Comparison of ENCODE assay signal across 19 cellular contexts in genomic region chr16:70463235-70463634, GRCh38.
"Had no signal": no experiment of that assay in that cellular context is flagged by ENCODE, and none has a peak within 500 bp of the region (broad histone marks: within the 10 kb centered on the region; RNA-seq: fewer than 3 reads in every experiment).

No MANE protein-coding gene starts in this region.

- H3K9me3 ChIP-seq: SK-N-SH had no signal

- DNase-seq: KBM-7, NCI-H1092, NCI-H1105 treated with DMSO at 0.1 percent for 48 hours, NCI-H1417 treated with DMSO at 0.1 percent for 48 hours, NCI-H146, NCI-H1694 treated with DMSO at 0.1 percent for 48 hours, NCI-H1930, NCI-H2081, NCI-H2107, NCI-H2227 treated with DMSO at 0.1 percent for 48 hours, NCI-H524, NCI-H526 treated with DMSO at 0.1 percent for 48 hours, NCI-H748 treated with DMSO at 0.1 percent for 48 hours, PC-3, SHP77, SK-N-SH had no signal

- H3K9me2 ChIP-seq: SK-N-SH had no signal

- H3K27ac ChIP-seq: HL-60, RWPE1 had no signal

- ATAC-seq: Panc1, PC-3 had no signal

- H3K9ac ChIP-seq: SK-N-SH had no signal

- H3K4me2 ChIP-seq: SK-N-SH had no signal
